In genomic region chr1:201954263-201955008, GRCh38 we compare ENCODE assay signal across 8 cellular contexts. TPM values are rescaled to one million over a fixed set of nuclear protein-coding genes. Genes with fewer than 3 reads are reported as not detected.
DNase-seq lines count a peak whose midpoint lies in the region; ATAC-seq and TF ChIP-seq lines count a peak whose summit lies in the region.

No MANE protein-coding gene starts in this region.

- ATAC-seq in HG02798 (IDR thresholded peaks at IDR 0.05; ENCODE audit: poor library complexity, unreplicated experiment), result no peak

- DNase-seq in activated effector memory CD4-positive, alpha-beta T cell treated with anti-CD3 and anti-CD28 coated beads, Interleukin-2, amount 50 U/mL, for 16 hours, result peak; percentile 64
- DNase-seq in activated effector memory CD4-positive, alpha-beta T cell treated with Interleukin-2 at 50 U/mL for 16 hours, result no peak
- DNase-seq in MCF 10A (ENCODE audit: unreplicated experiment), result no peak
- no peak for DNase-seq in UCSD-AML1 (lab: John Stamatoyannopoulos, UW; ENCODE audit: unreplicated experiment)
- no peak for DNase-seq in NCI-H146 (lab: John Stamatoyannopoulos, UW)

- POLR2A ChIA-PET in MCF 10A (lab: Yijun Ruan, JAX), result interaction anchor here (0.6 to 6.1 kb wide), 26 partner anchors 8 to 694 kb away, joined by 3 to 87 read pairs (median 8); partner anchors contain the start of genes ARL8A, ELF3, IPO9 and LMOD1

- no peaks in the 10 kb centered on the region for H3K27me3 Mint-ChIP-seq in MCF 10A (ENCODE audit: insufficient read depth, unreplicated experiment)

- no peaks in the 10 kb centered on the region for H3K27me3 ChIP-seq in mononuclear cell (ENCODE audit: insufficient read depth, low read length)

- H3K36me3 Mint-ChIP-seq in MCF 10A (ENCODE audit: insufficient read depth, unreplicated experiment), result peaks cover 49% of the 10 kb centered on the region

- intact Hi-C loops in MCF 10A (cut with micrococcal nuclease), result loop anchor here (1.0 kb wide), 1 partner anchor 58 kb away; no protein-coding TSS in a partner anchor

- TSS peak; percentile 84 for BruUV-seq in MCF 10A (replicated peaks; lab: Mats Ljungman, UMichigan)

- no peaks in the 10 kb centered on the region for H3K9me3 Mint-ChIP-seq in MCF 10A (ENCODE audit: unreplicated experiment)

- no peaks in the 10 kb centered on the region for H3K9me3 ChIP-seq in mononuclear cell (ENCODE audit: low read depth, low read length)

- CTCF ChIA-PET in MCF 10A (lab: Yijun Ruan, JAX), result interaction anchor here (0.6 to 28.5 kb wide), 12 partner anchors 9 to 530 kb away, joined by 3 to 882 read pairs (median 4); partner anchors contain the start of gene SHISA4

- 50% methylated on average over 24 of the region's 24 CpGs for WGBS in urinary bladder

- H3K27ac Mint-ChIP-seq in MCF 10A (ENCODE audit: low read depth, unreplicated experiment), result peak overlapping the region; percentile 99

- H3K4me1 ChIP-seq in mononuclear cell (ENCODE audit: insufficient read depth, low read length), result peaks cover 17% of the 10 kb centered on the region
- no peaks in the 10 kb centered on the region for H3K4me1 ChIP-seq in urinary bladder (ENCODE audit: insufficient read depth)

- H3K4me3 Mint-ChIP-seq in MCF 10A (ENCODE audit: unreplicated experiment), result peak overlapping the region; percentile 96

- no peak for TF ChIP-seq CTCF in MCF 10A (IDR thresholded peaks at IDR 0.05; ENCODE audit: unreplicated experiment)

- H3K27ac ChIP-seq in urinary bladder (ENCODE audit: low read depth), result no peak overlapping the region

- peaks cover 12% of the 10 kb centered on the region for H3K4me1 Mint-ChIP-seq in MCF 10A (ENCODE audit: insufficient read depth, unreplicated experiment)

- peaks cover 4% of the 10 kb centered on the region for H3K36me3 ChIP-seq in urinary bladder (ENCODE audit: insufficient read depth)

- H3K4me3 ChIP-seq in mononuclear cell (ENCODE audit: low read length) (peak overlapping the region; percentile 69), urinary bladder (ENCODE audit: low read depth, low read length) (peak overlapping the region; percentile 73)

RNA-seq across cellular contexts. Expression of gene TIMM17A, which starts 0.9 kb away (rescaled TPM):
- total RNA-seq in MCF 10A (2022) (157 and 171 TPM in 2 replicates), mononuclear cell (30.5 TPM), urinary bladder (27.2 TPM)
- polyA plus RNA-seq in urinary bladder, result 42.0 TPM

RNA-seq across cellular contexts. Expression of gene LMOD1, which starts 8.1 kb away (rescaled TPM):
- not detected in 2 replicates for total RNA-seq in MCF 10A (2022)
- not detected for total RNA-seq in mononuclear cell
- total RNA-seq in urinary bladder, result 71.7 TPM
- 731 TPM for polyA plus RNA-seq in urinary bladder

RNA-seq across cellular contexts. Expression of gene RNPEP, which starts 28.0 kb away (rescaled TPM):
- 147 and 155 TPM in 2 replicates for total RNA-seq in MCF 10A (2022)
- total RNA-seq in mononuclear cell, result 41.3 TPM
- 24.0 TPM for total RNA-seq in urinary bladder
- polyA plus RNA-seq in urinary bladder, result 31.6 TPM

RNA-seq across cellular contexts. Expression of gene ELF3, which starts 56.0 kb away (rescaled TPM):
- total RNA-seq in MCF 10A (2022), result 0.10 and 0.33 TPM in 2 replicates
- total RNA-seq in mononuclear cell, result 2.8 TPM
- total RNA-seq in urinary bladder, result 123 TPM
- 120 TPM for polyA plus RNA-seq in urinary bladder

Comparison
In these comparisons a context has a peak if more than half of its experiments do, and no peak if none do; other contexts are left out.
1. RNA of gene LMOD1, which starts 8.1 kb away (total RNA-seq): 71.7 TPM in urinary bladder (single experiment); not detected in MCF 10A and not detected in mononuclear cell (single experiment); every median in the first group is over 10 times any median in the second.